8 cellular contexts compared by ENCODE assay signal in genomic region chr7:90345548-90346319, GRCh38. TPM values are rescaled to one million over a fixed set of nuclear protein-coding genes. Genes with fewer than 3 reads are reported as not detected.
DNase-seq lines count a peak whose midpoint lies in the region; ATAC-seq and TF ChIP-seq lines count a peak whose summit lies in the region.

No MANE protein-coding gene starts in this region.

- H3K27me3 ChIP-seq in GM06990 (replicated peaks; ENCODE audit: control insufficient read depth, insufficient read depth, low read length) (no peaks in the 10 kb centered on the region), IMR-90 (ENCODE audit: control insufficient read depth, insufficient read depth, low read length) (no peaks in the 10 kb centered on the region)

- H3K36me3 ChIP-seq in GM06990 (ENCODE audit: control insufficient read depth, insufficient read depth, low read length): no peaks in the 10 kb centered on the region; the same call in 1 of the 2 replicates
- no peaks in the 10 kb centered on the region for H3K36me3 ChIP-seq in IMR-90 (ENCODE audit: control insufficient read depth, insufficient read depth, low read length)

- CTCF ChIA-PET in IMR-90 (lab: Yijun Ruan, JAX): interaction anchor here (1.0 to 1.5 kb wide), 4 partner anchors 11 to 82 kb away, joined by 3 to 5 read pairs (median 4); no protein-coding TSS in a partner anchor

- H3K14ac ChIP-seq in IMR-90 (replicated peaks; ENCODE audit: low read depth, low read length): peak overlapping the region; percentile 88

- H3K36me3 Mint-ChIP-seq in activated T-cell treated with anti-CD3 and anti-CD28 coated beads, Interleukin-2, amount 50 U/mL, for 4 hours (ENCODE audit: insufficient read depth): peaks cover 10% of the 10 kb centered on the region

- peak overlapping the region; percentile 81 for H3K23ac ChIP-seq in IMR-90 (ENCODE audit: low read depth, low read length)

- dilution Hi-C loops in IMR-90 (cut with HindIII; ENCODE audit: low sequenced_read_pairs, unreplicated experiment): no loop called here

- no peaks in the 10 kb centered on the region for H3K9me3 Mint-ChIP-seq in activated T-cell treated with anti-CD3 and anti-CD28 coated beads, Interleukin-2, amount 50 U/mL, for 4 hours

- no peaks in the 10 kb centered on the region; the same call in 1 of the 2 replicates for H3K4me1 ChIP-seq in IMR-90 (ENCODE audit: control insufficient read depth, insufficient read depth, low read length)

- intact Hi-C loops in IMR-90 (cut with micrococcal nuclease): loop anchor here (1.0 kb wide), 1 partner anchor 58 kb away; the partner anchor contains the start of gene CLDN12

- H4K8ac ChIP-seq in IMR-90 (ENCODE audit: low read depth in 2 of 2, low read length in 2 of 2): peak overlapping the region; percentile 87 to 97

- H3K27ac ChIP-seq in IMR-90 (ENCODE audit: insufficient read depth, low read length): peak overlapping the region; percentile 43

- H2BK20ac ChIP-seq in IMR-90 (ENCODE audit: low read depth, low read length): no peak overlapping the region; the same call in 1 of the 2 replicates

- H3K4me2 ChIP-seq in IMR-90 (ENCODE audit: low read depth, low read length): peak overlapping the region; percentile 86

- peak overlapping the region; percentile 89 for H3K9ac ChIP-seq in IMR-90 (ENCODE audit: low read depth, low read length)

- no peaks in the 10 kb centered on the region for H3K9me3 ChIP-seq in IMR-90 (ENCODE audit: control insufficient read depth, insufficient read depth, low read length)

- peaks cover 3% of the 10 kb centered on the region; the same call in 1 of the 2 replicates for H3K9me1 ChIP-seq in IMR-90 (ENCODE audit: insufficient read depth, low read length)

- H3K56ac ChIP-seq in IMR-90 (ENCODE audit: extremely low read depth, insufficient read depth, low read length): peak overlapping the region; percentile 90

- peak overlapping the region; percentile 80 for H3K4me3 ChIP-seq in GM06990 (replicated peaks; ENCODE audit: low read depth, low read length)
- peak overlapping the region; percentile 89 for H3K4me3 ChIP-seq in IMR-90 (ENCODE audit: insufficient read depth, low read depth, low read length)

- no peak for TF ChIP-seq POLR2A in IMR-90 (IDR thresholded peaks at IDR 0.05; ENCODE audit: low read depth, low read length)

- peak overlapping the region; percentile 96 for H2AFZ ChIP-seq in IMR-90 (replicated peaks; ENCODE audit: low read length, poor library complexity)

- no TSS peak for BruUV-seq in IMR-90 (replicated peaks; lab: Mats Ljungman, UMichigan)

- peaks cover 40% of the 10 kb centered on the region for H3K4me1 Mint-ChIP-seq in activated T-cell treated with anti-CD3 and anti-CD28 coated beads, Interleukin-2, amount 50 U/mL, for 4 hours (ENCODE audit: low read depth)

- no peaks in the 10 kb centered on the region for H4K20me1 ChIP-seq in IMR-90 (ENCODE audit: insufficient read depth, low read length)

- 0% methylated on average over 4 of the region's 19 CpGs; no CpG with 5 or more reads in 1 of the 2 experiments for WGBS in IMR-90 (ENCODE audit: extremely low coverage in 2 of 2, insufficient read length in 1 of 2), 2 experiments

- peaks cover 10 to 22% of the 10 kb centered on the region in 2 experiments; a peak in 3 of 4 replicates for H3K79me1 ChIP-seq in IMR-90 (ENCODE audit: low read depth in 1 of 2, low read length in 2 of 2)

- H3K4me3 Mint-ChIP-seq in activated T-cell treated with anti-CD3 and anti-CD28 coated beads, Interleukin-2, amount 50 U/mL, for 4 hours: peak overlapping the region; percentile 93

- H2AK5ac ChIP-seq in IMR-90 (ENCODE audit: low read depth, low read length): no peak overlapping the region

- peak overlapping the region; percentile 13; the same call in 1 of the 2 replicates for H2BK120ac ChIP-seq in IMR-90 (ENCODE audit: low read depth, low read length)

- POLR2A ChIA-PET in IMR-90 (lab: Charles Lee; ENCODE audit: unreplicated experiment): interaction anchor here (0.5 to 0.6 kb wide), 2 partner anchors 14 to 82 kb away, joined by 3 to 17 read pairs; no protein-coding TSS in a partner anchor

- peak overlapping the region; percentile 71 for H3K4ac ChIP-seq in IMR-90 (ENCODE audit: low read depth, low read length)

- no peaks in the 10 kb centered on the region for H3K27me3 Mint-ChIP-seq in activated T-cell treated with anti-CD3 and anti-CD28 coated beads, Interleukin-2, amount 50 U/mL, for 4 hours (ENCODE audit: low read depth)

- DNase-seq in GM06990 (ENCODE audit: extremely low read depth, insufficient read length) (no peak), IMR-90 (peak; percentile 42), glomerular endothelial cell (ENCODE audit: extremely low read depth, low read depth, low spot score) (peak; percentile 25), omental fat pad (ENCODE audit: low spot score) (no peak), DMS114 treated with DMSO at 0.1 percent for 48 hours (lab: John Stamatoyannopoulos, UW; ENCODE audit: unreplicated experiment) (no peak), H4 (ENCODE audit: low spot score) (no peak)
- no peak for DNase-seq in activated T-cell treated with anti-CD3 and anti-CD28 coated beads, Interleukin-2, amount 50 U/mL, for 4 hours

- TF ChIP-seq CTCF in GM06990 (IDR thresholded peaks at IDR 0.05; ENCODE audit: insufficient read depth, low read length, poor library complexity, severe bottlenecking) (no peak), IMR-90 (conservative IDR thresholded peaks at IDR 0.05; ENCODE audit: low read depth, low read length) (no peak), omental fat pad (IDR thresholded peaks at IDR 0.05) (no peak)

- H2AK9ac ChIP-seq in IMR-90 (replicated peaks; ENCODE audit: low read depth, low read length, poor library complexity): peak overlapping the region; percentile 21

- H2BK15ac ChIP-seq in IMR-90 (ENCODE audit: low read depth, low read length): no peak overlapping the region

- peak; percentile 13 for ATAC-seq in GM21529 (IDR thresholded peaks at IDR 0.05; ENCODE audit: unreplicated experiment)
- ATAC-seq in IMR-90 (ENCODE audit: low read depth): peak; percentile 46
- ATAC-seq in activated T-cell treated with anti-CD3 and anti-CD28 coated beads, Interleukin-2, amount 50 U/mL, for 4 hours: peak; percentile 15 to 16
- ATAC-seq in omental fat pad (ENCODE audit: low FRiP score): peak; percentile 56

- peak overlapping the region; percentile 73 for H2BK5ac ChIP-seq in IMR-90 (ENCODE audit: low read depth, low read length, poor library complexity, severe bottlenecking)

- in situ Hi-C loops in IMR-90 (cut with MboI; ENCODE audit: low sequenced_read_pairs): no loop called here

- peak overlapping the region; percentile 79 for H4K5ac ChIP-seq in IMR-90 (ENCODE audit: low read depth, low read length)

- no peak for TF ChIP-seq RAD21 in IMR-90 (IDR thresholded peaks at IDR 0.05; ENCODE audit: low read length)

- peak overlapping the region; percentile 5; the same call in 1 of the 2 replicates for H3K18ac ChIP-seq in IMR-90 (ENCODE audit: low read depth, low read length)

- peak overlapping the region; percentile 77 for H4K91ac ChIP-seq in IMR-90 (ENCODE audit: insufficient read depth, low read depth, low read length)

TF ChIP-seq in IMR-90, 13 proteins besides CTCF, POLR2A, EP300 and RAD21:
- no peak for TF ChIP-seq BHLHE40 (IDR thresholded peaks at IDR 0.05; ENCODE audit: low read depth, low read length)
- no peak for TF ChIP-seq RFX5 (IDR thresholded peaks at IDR 0.05; ENCODE audit: low read depth, low read length)
- TF ChIP-seq NFE2L2 (IDR thresholded peaks at IDR 0.05; ENCODE audit: low read depth, low read length): no peak
- no peak for TF ChIP-seq CEBPB (IDR thresholded peaks at IDR 0.05; ENCODE audit: low read depth, low read length)
- no peak for TF ChIP-seq FOS (IDR thresholded peaks at IDR 0.05; ENCODE audit: low read depth, low read length)
- TF ChIP-seq ELK1 (IDR thresholded peaks at IDR 0.05; ENCODE audit: borderline replicate concordance, low read depth, low read length): no peak
- TF ChIP-seq MAZ (IDR thresholded peaks at IDR 0.05; ENCODE audit: borderline replicate concordance, low read depth, low read length): no peak

RNA-seq across cellular contexts. Expression of gene GTPBP10, which starts 0.8 kb away (rescaled TPM):
- total RNA-seq in IMR-90 (2012; rRNA removed) (11.5 and 25.3 TPM in 2 replicates), glomerular endothelial cell (8.6 and 9.0 TPM in 2 replicates), omental fat pad (10 to 100 TPM in 2 of 4 donors, 1 to 10 TPM in 2; 8.4 to 28.5 (median 10.5) TPM)
- 9.8 and 12.8 TPM in 2 replicates for polyA plus RNA-seq in IMR-90 (2012; rRNA removed)
- 0.36 and 1.3 TPM in 2 replicates for polyA plus RNA-seq in IMR-90 (2012; cell fraction: cytosol; rRNA removed)
- 0.49 and 6.9 TPM in 2 replicates for polyA plus RNA-seq in IMR-90 (2012; cell fraction: nucleus; rRNA removed; ENCODE audit: low replicate concordance)
- 10 to 100 TPM; 39.9 to 43.1 (median 42.4) TPM for total RNA-seq in activated T-cell treated with anti-CD3 and anti-CD28 coated beads, Interleukin-2, amount 50 U/mL, for 4 hours
- 23.1 and 28.2 TPM in 2 replicates for total RNA-seq in H4 (2014; rRNA removed; shearing (Covaris generic))

RNA-seq across cellular contexts. Expression of gene FAM237B, which starts 24.6 kb away (rescaled TPM):
- total RNA-seq in IMR-90 (2012; rRNA removed): not detected in 2 replicates
- polyA plus RNA-seq in IMR-90 (2012; rRNA removed): not detected in 2 replicates
- polyA plus RNA-seq in IMR-90 (2012; cell fraction: cytosol; rRNA removed): not detected in 2 replicates
- polyA plus RNA-seq in IMR-90 (2012; cell fraction: nucleus; rRNA removed; ENCODE audit: low replicate concordance): not detected in 2 replicates
- total RNA-seq in activated T-cell treated with anti-CD3 and anti-CD28 coated beads, Interleukin-2, amount 50 U/mL, for 4 hours: not detected
- not detected in 2 replicates for total RNA-seq in glomerular endothelial cell
- total RNA-seq in omental fat pad: under 1 TPM in 1 of 4 donors, not detected in 3; 0.09 TPM
- total RNA-seq in H4 (2014; rRNA removed; shearing (Covaris generic)): not detected in 2 replicates

RNA-seq across cellular contexts. Expression of gene CLDN12, which starts 57.5 kb away (rescaled TPM):
- total RNA-seq in IMR-90 (2012; rRNA removed): 42.5 and 46.4 TPM in 2 replicates
- polyA plus RNA-seq in IMR-90 (2012; rRNA removed): 33.4 and 34.5 TPM in 2 replicates
- polyA plus RNA-seq in IMR-90 (2012; cell fraction: cytosol; rRNA removed): 27.8 and 39.8 TPM in 2 replicates
- 42.6 and 51.6 TPM in 2 replicates for polyA plus RNA-seq in IMR-90 (2012; cell fraction: nucleus; rRNA removed; ENCODE audit: low replicate concordance)
- total RNA-seq in activated T-cell treated with anti-CD3 and anti-CD28 coated beads, Interleukin-2, amount 50 U/mL, for 4 hours: 1 to 10 TPM; 1.1 to 2.3 (median 1.6) TPM
- total RNA-seq in glomerular endothelial cell: 9.5 and 11.1 TPM in 2 replicates
- 10 to 100 TPM; 12.6 to 21.9 (median 16.8) TPM for total RNA-seq in omental fat pad
- total RNA-seq in H4 (2014; rRNA removed; shearing (Covaris generic)): 31.2 and 40.5 TPM in 2 replicates

Comparison
In these comparisons a context has a peak if more than half of its experiments do, and no peak if none do; other contexts are left out.
1. DNase-seq: peak in IMR-90 (single experiment) and glomerular endothelial cell (single experiment); none in GM06990 (single experiment), activated T-cell treated with anti-CD3 and anti-CD28 coated beads, Interleukin-2, amount 50 U/mL, for 4 hours (single experiment), omental fat pad (single experiment), DMS114 treated with DMSO at 0.1 percent for 48 hours (single experiment) and H4 (single experiment).
2. Peak in every context shown above with its lines, with median percentiles within 50 percentile points of each other: ATAC-seq.